ENCODE assay signal across 16 cellular contexts in the genomic region with DNA sequence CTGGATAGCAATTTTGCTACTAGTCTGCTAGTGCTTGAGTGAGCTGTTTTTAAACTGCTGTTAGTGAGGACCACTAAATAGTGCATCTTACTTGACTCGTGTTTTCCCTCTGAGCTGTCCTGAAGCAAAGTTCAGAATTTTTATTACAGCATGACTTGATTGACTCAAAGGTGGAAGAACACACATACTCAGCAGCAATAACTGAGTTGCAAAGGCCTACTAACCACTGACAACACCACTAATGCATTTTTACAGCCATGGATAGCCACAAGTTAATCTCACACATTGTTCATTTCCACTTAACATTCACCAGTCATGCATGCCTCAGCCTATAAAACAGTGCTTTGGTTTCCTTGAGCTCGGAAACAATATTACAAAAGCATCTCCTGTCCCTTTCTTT.
A peak's percentile ranks its signal among the peaks of the same experiment; 100 is the strongest.
DNase-seq lines count a peak whose midpoint lies in the region; ATAC-seq, FAIRE-seq and TF ChIP-seq lines count a peak whose summit lies in the region.
"Had no signal": no experiment of that assay in that cellular context is flagged by ENCODE, and none has a peak within 500 bp of the region (broad histone marks: within the 10 kb centered on the region; RNA-seq: fewer than 3 reads in every experiment).

No MANE protein-coding gene starts in this region.

- dilution Hi-C loops in keratinocyte (cut with MboI; ENCODE audit: extremely low pct_ligation_motif_present, low sequenced_read_pairs), result no loop called here

- no peak overlapping the region for H3K9ac ChIP-seq in keratinocyte (ENCODE audit: control insufficient read depth, extremely low read depth, insufficient read depth, low read length)

- H3K4me3 ChIP-seq in CD8-positive, alpha-beta T cell (ENCODE audit: low read depth, low read length), result no peak overlapping the region
- no peak overlapping the region for H3K4me3 ChIP-seq in keratinocyte (ENCODE audit: control insufficient read depth in 2 of 3, extremely low read depth in 1 of 3, insufficient read depth in 2 of 3, low read depth in 1 of 3, low read length in 3 of 3)
- H3K4me3 ChIP-seq in heart right ventricle, result no peak overlapping the region
- H3K4me3 ChIP-seq: lung, skin epidermis, stomach had no signal

- no peaks in the 10 kb centered on the region for H3K9me1 ChIP-seq in keratinocyte (ENCODE audit: control insufficient read depth, extremely low read depth, insufficient read depth, low read length)

- H2AFZ ChIP-seq in keratinocyte (ENCODE audit: control insufficient read depth, low read length), result no peak overlapping the region

- CTCF ChIA-PET in CD8-positive, alpha-beta T cell (lab: Charles Lee), result interaction anchor here (0.7 to 6.2 kb wide), 6 partner anchors 11 to 500 kb away, joined by 3 to 28 read pairs (median 4); no protein-coding TSS in a partner anchor

- no peak overlapping the region for H3K27ac ChIP-seq in CD8-positive, alpha-beta T cell (ENCODE audit: low read depth, low read length)
- H3K27ac ChIP-seq in keratinocyte (ENCODE audit: control insufficient read depth, insufficient read depth, low read length) (no peak overlapping the region), heart right ventricle (no peak overlapping the region)
- H3K27ac ChIP-seq: C4-2B, skin epidermis, stomach had no signal

- no peaks in the 10 kb centered on the region for H4K20me1 ChIP-seq in keratinocyte (ENCODE audit: control insufficient read depth, extremely low read depth, insufficient read depth, low read length)

- peaks cover 3% of the 10 kb centered on the region for H3K4me1 ChIP-seq in CD8-positive, alpha-beta T cell (ENCODE audit: insufficient read depth, low read length)
- H3K4me1 ChIP-seq in keratinocyte (ENCODE audit: control insufficient read depth, extremely low read depth, insufficient read depth, low read length) (no peaks in the 10 kb centered on the region), heart right ventricle (no peaks in the 10 kb centered on the region)
- H3K4me1 ChIP-seq: stomach had no signal

- FAIRE-seq in H54 (lab: Jason Lieb, UNC) (peak; percentile 60), keratinocyte (lab: Jason Lieb, UNC) (peak; percentile 83)
- FAIRE-seq: HepG2 had no signal

- no peak for TF ChIP-seq CTCF in CD8-positive, alpha-beta T cell (IDR thresholded peaks at IDR 0.05)
- TF ChIP-seq CTCF in keratinocyte (optimal IDR thresholded peaks at IDR 0.05 in 1 of 3, IDR thresholded peaks at IDR 0.05 in 1 of 3, conservative IDR thresholded peaks at IDR 0.05 in 1 of 3; ENCODE audit: extremely low read depth in 1 of 3, insufficient read depth in 2 of 3, low read length in 3 of 3) (no peak), heart right ventricle (IDR thresholded peaks at IDR 0.05) (no peak)

- H3K9me3 ChIP-seq in CD8-positive, alpha-beta T cell (ENCODE audit: low read length), result no peaks in the 10 kb centered on the region
- peaks cover 4% of the 10 kb centered on the region for H3K9me3 ChIP-seq in keratinocyte (ENCODE audit: control insufficient read depth, low read depth, low read length)
- H3K9me3 ChIP-seq in heart right ventricle, result peaks cover 0 to 21% (median 9%) of the 10 kb centered on the region in 11 donors

- no peaks in the 10 kb centered on the region for H3K27me3 ChIP-seq in CD8-positive, alpha-beta T cell (ENCODE audit: insufficient read depth, low read length)
- H3K27me3 ChIP-seq in keratinocyte (ENCODE audit: control insufficient read depth, extremely low read depth, insufficient read depth, low read length) (no peaks in the 10 kb centered on the region), heart right ventricle (peaks cover 0 to 48% (median 18%) of the 10 kb centered on the region in 7 donors)
- H3K27me3 ChIP-seq: stomach had no signal

- no peak for TF ChIP-seq POLR2A in H54 (IDR thresholded peaks at IDR 0.05; ENCODE audit: low read depth, low read length)

- no peaks in the 10 kb centered on the region for H3K79me2 ChIP-seq in keratinocyte (ENCODE audit: control insufficient read depth, insufficient read depth, low read length)

- peaks cover 32% of the 10 kb centered on the region for H3K4me1 Mint-ChIP-seq in CD8-positive, alpha-beta T cell (ENCODE audit: low read depth)

- peak overlapping the region; percentile 22 for H3K27ac Mint-ChIP-seq in CD8-positive, alpha-beta T cell
- H3K27ac Mint-ChIP-seq: T-helper 2 cell treated with Interferon-gamma antibody and Interleukin-4, amounts not matched to agents 5 μg/mL and 100 μg/mL, for 36 hours had no signal

- H3K9me3 Mint-ChIP-seq in CD8-positive, alpha-beta T cell, result no peaks in the 10 kb centered on the region
- H3K9me3 Mint-ChIP-seq: T-helper 2 cell treated with Interferon-gamma antibody and Interleukin-4, amounts not matched to agents 5 μg/mL and 100 μg/mL, for 36 hours had no signal

- ATAC-seq in CD8-positive, alpha-beta T cell, result no peak
- no peak for ATAC-seq in heart right ventricle
- no peak for ATAC-seq in HG03469 (IDR thresholded peaks at IDR 0.05; ENCODE audit: unreplicated experiment)
- ATAC-seq: HepG2 had no signal

- DNase-seq in CD8-positive, alpha-beta T cell, result no peak
- DNase-seq in H54 (ENCODE audit: insufficient read length, low spot score), result no peak
- DNase-seq in T1000 (lab: John Stamatoyannopoulos, UW), result peak; percentile 28
- no peak for DNase-seq in keratinocyte (ENCODE audit: low read depth, low spot score)
- DNase-seq in stimulated activated naive CD4-positive, alpha-beta T cell treated with Interleukin-2 at 50 U/mL for 16 hours (lab: John Stamatoyannopoulos, UW), result no peak
- DNase-seq in heart right ventricle, result no peak
- DNase-seq: activated CD4-positive, alpha-beta T cell treated with anti-CD3 and anti-CD28 coated beads, Interleukin-2, amount 50 U/mL, for 48 hours; activated gamma-delta T cell treated with Interleukin-2 at 50 U/mL for 16 hours; DND-41; stomach had no signal

- H3K36me3 ChIP-seq in CD8-positive, alpha-beta T cell (ENCODE audit: insufficient read depth, low read length), result no peaks in the 10 kb centered on the region
- H3K36me3 ChIP-seq in keratinocyte (ENCODE audit: control insufficient read depth in 2 of 2, extremely low read depth in 1 of 2, insufficient read depth in 2 of 2, low read length in 2 of 2), result no peaks in the 10 kb centered on the region
- no peaks in the 10 kb centered on the region for H3K36me3 ChIP-seq in heart right ventricle
- H3K36me3 ChIP-seq: stomach had no signal

- 82 to 93% methylated on average over 2 of the region's 2 CpGs for WGBS in heart right ventricle, 2 donors

- no peak overlapping the region for H3K4me2 ChIP-seq in keratinocyte (ENCODE audit: control insufficient read depth, extremely low read depth, insufficient read depth, low read depth, low read length)

- H3K36me3 Mint-ChIP-seq in CD8-positive, alpha-beta T cell, result peaks cover 26% of the 10 kb centered on the region

- POLR2A ChIA-PET in CD8-positive, alpha-beta T cell (lab: Charles Lee), result no interaction called here

- H3K4me3 Mint-ChIP-seq in CD8-positive, alpha-beta T cell, result no peak overlapping the region
- H3K4me3 Mint-ChIP-seq: T-helper 2 cell treated with Interferon-gamma antibody and Interleukin-4, amounts not matched to agents 5 μg/mL and 100 μg/mL, for 36 hours had no signal

- intact Hi-C loops in CD8-positive, alpha-beta T cell (cut with DNase I, micrococcal nuclease), result loop anchor here in 1 of 2 experiments (5.0 kb wide), 1 partner anchor 322 kb away; no protein-coding TSS in a partner anchor
- intact Hi-C loops in heart right ventricle (cut with DNase I), result loop anchor here in 1 of 10 donors (10.0 kb wide), 1 partner anchor 156 kb away; no protein-coding TSS in a partner anchor

- no peaks in the 10 kb centered on the region for H3K27me3 Mint-ChIP-seq in CD8-positive, alpha-beta T cell (ENCODE audit: low read depth)
